10 cellular contexts compared by ENCODE assay signal in the genomic region with DNA sequence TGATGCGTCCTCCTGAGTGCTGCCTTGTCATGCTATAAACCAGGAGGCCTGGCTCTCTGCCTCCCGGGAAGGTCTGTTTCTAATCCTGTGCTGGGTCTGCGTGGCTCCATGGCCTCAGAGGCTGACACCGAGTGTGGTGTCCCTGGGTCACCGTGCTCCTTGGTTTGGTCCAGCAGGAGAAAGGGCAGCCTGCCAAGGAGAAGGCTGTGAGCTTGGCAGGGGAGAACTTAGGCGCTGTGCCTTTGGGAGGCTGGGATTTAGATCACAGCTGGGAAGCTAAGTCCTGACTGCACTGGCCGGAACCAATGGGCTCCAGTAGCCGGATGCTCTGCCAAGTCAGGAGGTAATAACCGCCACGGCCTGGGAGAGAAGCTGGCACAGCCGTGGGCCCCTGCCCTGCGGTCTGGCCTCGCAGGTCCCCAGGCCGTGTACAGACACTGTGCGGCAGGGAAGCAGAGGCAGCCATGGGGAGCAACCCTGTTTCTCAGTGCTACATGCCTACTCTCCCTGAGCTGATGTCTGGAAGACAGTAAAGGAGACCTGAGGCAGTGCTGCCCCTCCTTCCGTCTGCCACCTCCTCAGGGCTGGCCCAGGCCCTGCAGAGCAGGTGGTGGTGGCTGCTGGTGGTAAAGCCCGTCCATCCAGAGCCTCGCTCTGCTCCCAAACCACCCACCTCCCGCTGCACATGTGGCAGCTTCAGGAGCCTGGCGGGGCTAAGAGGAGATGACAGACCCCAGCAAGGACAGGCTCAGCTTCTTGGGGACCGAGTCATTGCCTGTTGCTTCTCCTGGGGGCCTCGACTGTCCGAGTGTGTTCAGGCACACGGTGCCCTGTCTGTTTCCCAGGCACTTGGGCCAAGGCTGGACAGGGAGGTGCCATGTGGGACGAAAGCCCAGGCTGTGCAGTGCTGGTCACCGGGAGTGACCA. TPM values are rescaled to one million over a fixed set of nuclear protein-coding genes. Genes with fewer than 3 reads are reported as not detected.
DNase-seq lines count a peak whose midpoint lies in the region; ATAC-seq and TF ChIP-seq lines count a peak whose summit lies in the region.
"Had no signal": no experiment of that assay in that cellular context is flagged by ENCODE, and none has a peak within 500 bp of the region (broad histone marks: within the 10 kb centered on the region; RNA-seq: fewer than 3 reads in every experiment).

No MANE protein-coding gene starts in this region.

- H3K4me3 ChIP-seq in mesendoderm (ENCODE audit: low read length) (no peak overlapping the region), smooth muscle cell (no peak overlapping the region)

- no peak overlapping the region for H3K18ac ChIP-seq in mesendoderm (ENCODE audit: low read length)

- no peak overlapping the region for H2AK5ac ChIP-seq in mesendoderm (ENCODE audit: low read length)

- TF ChIP-seq CTCF in smooth muscle cell (IDR thresholded peaks at IDR 0.05; ENCODE audit: borderline replicate concordance, insufficient read depth, poor library complexity, severe bottlenecking): no peak

- no peaks in the 10 kb centered on the region for H4K20me1 ChIP-seq in smooth muscle cell (ENCODE audit: low read depth)

- H3K4me2 ChIP-seq in mesendoderm (ENCODE audit: low read length) (no peak overlapping the region), smooth muscle cell (no peak overlapping the region)

- no peak overlapping the region for H4K5ac ChIP-seq in mesendoderm (ENCODE audit: low read length)

- no peak overlapping the region for H3K9ac ChIP-seq in mesendoderm (ENCODE audit: low read length)
- H3K9ac ChIP-seq in smooth muscle cell (ENCODE audit: low read depth): no peak overlapping the region

- H3K9me3 ChIP-seq in smooth muscle cell (replicated peaks; ENCODE audit: low read depth): no peaks in the 10 kb centered on the region

- no peak overlapping the region for H3K27ac ChIP-seq in mesendoderm (ENCODE audit: low read depth, low read length)
- H3K27ac ChIP-seq in smooth muscle cell (ENCODE audit: low read depth): no peak overlapping the region

- no peaks in the 10 kb centered on the region for H3K79me1 ChIP-seq in mesendoderm (ENCODE audit: low read length)

- no peak overlapping the region for H2BK120ac ChIP-seq in mesendoderm (ENCODE audit: low read depth, low read length)

- WGBS in mesendoderm (ENCODE audit: extremely low coverage, insufficient coverage, low lambda C conversion rate): no CpG with 5 or more reads among the region's 26 CpGs
- 88% methylated on average over 26 of the region's 26 CpGs for WGBS in smooth muscle cell (ENCODE audit: low lambda C conversion rate)

- H3K27me3 ChIP-seq in mesendoderm (ENCODE audit: insufficient read depth, low read length, poor library complexity) (no peaks in the 10 kb centered on the region), smooth muscle cell (ENCODE audit: low read depth) (no peaks in the 10 kb centered on the region)

- H2BK15ac ChIP-seq in mesendoderm (replicated peaks; ENCODE audit: low read depth): no peak overlapping the region

- H4K8ac ChIP-seq in mesendoderm (ENCODE audit: low read depth, low read length): no peak overlapping the region

- H3F3A ChIP-seq in smooth muscle cell (ENCODE audit: low read depth): no peaks in the 10 kb centered on the region

- ATAC-seq in HG02678 (IDR thresholded peaks at IDR 0.05; ENCODE audit: unreplicated experiment): no peak
- ATAC-seq: activated naive CD4-positive, alpha-beta T cell treated with anti-CD3 and anti-CD28 coated beads, Interleukin-2, amount 50 U/mL, for 72 hours; stimulated activated naive B cell treated with anti-CD40 and anti-IgM and Interleukin-4, amounts not matched to agents 10 μg/mL and 1 μg/mL and 100 μg/mL, for 72 hours had no signal

- peak overlapping the region; percentile 17 for H3K56ac ChIP-seq in mesendoderm (ENCODE audit: low read length)

- H3K79me2 ChIP-seq in mesendoderm (ENCODE audit: control insufficient read depth, insufficient read depth, low read length) (no peaks in the 10 kb centered on the region), smooth muscle cell (ENCODE audit: low read depth) (no peaks in the 10 kb centered on the region)

- H3K36me3 ChIP-seq in mesendoderm (ENCODE audit: control insufficient read depth, insufficient read depth, low read length): no peaks in the 10 kb centered on the region
- H3K36me3 ChIP-seq in smooth muscle cell (ENCODE audit: low read depth): no peaks in the 10 kb centered on the region

- no peak overlapping the region for H3K23ac ChIP-seq in mesendoderm (ENCODE audit: low read length)

- peak; percentile 23 for DNase-seq in activated CD4-positive, CD25-positive, alpha-beta regulatory T cell treated with anti-CD3 and anti-CD28 coated beads, Interleukin-2, amount 50 U/mL, for 72 hours
- no peak for DNase-seq in activated CD4-positive, CD25-positive, alpha-beta regulatory T cell (lab: John Stamatoyannopoulos, UW)
- peak; percentile 46 for DNase-seq in epidermal melanocyte (ENCODE audit: insufficient read length, low spot score)
- no peak for DNase-seq in mesendoderm
- DNase-seq in ureter (ENCODE audit: low spot score): peak; percentile 87
- no peak for DNase-seq in smooth muscle cell (lab: John Stamatoyannopoulos, UW; ENCODE audit: unreplicated experiment)
- no peak for DNase-seq in NCI-H2081 treated with DMSO at 0.1 percent for 48 hours (lab: John Stamatoyannopoulos, UW)
- DNase-seq: stimulated activated naive B cell treated with anti-CD40 and anti-IgM and Interleukin-4, amounts not matched to agents 10 μg/mL and 1 μg/mL and 100 μg/mL, for 72 hours had no signal

- no peak overlapping the region for H2AFZ ChIP-seq in smooth muscle cell (ENCODE audit: low read depth)

- no peak overlapping the region for H2BK5ac ChIP-seq in mesendoderm (ENCODE audit: low read length)

- H3K4me1 ChIP-seq in mesendoderm (ENCODE audit: control insufficient read depth, low read depth, low read length) (no peaks in the 10 kb centered on the region), smooth muscle cell (ENCODE audit: low read depth) (no peaks in the 10 kb centered on the region)

- H3K4ac ChIP-seq in mesendoderm (ENCODE audit: low read depth, low read length): no peak overlapping the region

RNA-seq across cellular contexts. Expression of a gene that starts 44.9 kb away (rescaled TPM):
- 0.20 TPM for polyA plus RNA-seq in mesendoderm (2013, experiment 1 of 2)
- 0.07 TPM for polyA plus RNA-seq in mesendoderm (2013, experiment 2 of 2)
- total RNA-seq in ureter: 7.5 TPM
- 5.8 TPM in 1 of 2 replicates, not detected in the other for total RNA-seq in smooth muscle cell
- polyA plus RNA-seq in smooth muscle cell: 0.26 and 0.87 TPM in 2 replicates

Comparison
In these comparisons a context has a peak if more than half of its experiments do, and no peak if none do; other contexts are left out.
1. DNase-seq: peak in activated CD4-positive, CD25-positive, alpha-beta regulatory T cell treated with anti-CD3 and anti-CD28 coated beads, Interleukin-2, amount 50 U/mL, for 72 hours (single experiment), epidermal melanocyte (single experiment) and ureter (single experiment); none in activated CD4-positive, CD25-positive, alpha-beta regulatory T cell (0 of 4), mesendoderm (single experiment), smooth muscle cell (single experiment) and NCI-H2081 treated with DMSO at 0.1 percent for 48 hours (single experiment).